In the genomic region with DNA sequence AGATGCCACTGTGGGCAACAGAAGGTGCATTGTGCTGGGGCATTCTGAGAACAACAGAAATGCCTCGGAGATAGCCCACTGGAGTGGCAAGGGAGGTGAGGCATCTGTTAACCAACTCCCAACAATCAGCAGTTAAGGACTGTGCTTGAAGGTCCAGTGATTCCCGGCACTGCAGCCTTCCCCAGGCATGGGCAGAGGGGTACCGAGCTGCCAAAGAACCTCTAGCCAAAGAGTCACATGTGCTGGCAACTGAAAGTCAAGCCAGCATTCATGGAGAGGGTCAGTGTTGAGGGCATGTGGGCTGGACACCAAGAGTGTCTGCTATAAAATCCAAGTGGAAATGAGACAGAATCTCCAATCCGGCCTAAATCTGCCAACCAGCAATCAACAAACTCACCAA, we compare ENCODE assay signal across 26 cellular contexts.
DNase-seq lines count a peak whose midpoint lies in the region; ATAC-seq and TF ChIP-seq lines count a peak whose summit lies in the region.
"Had no signal": no experiment of that assay in that cellular context is flagged by ENCODE, and none has a peak within 500 bp of the region (broad histone marks: within the 10 kb centered on the region; RNA-seq: fewer than 3 reads in every experiment).

No MANE protein-coding gene starts in this region.

- no peak overlapping the region for H3K4me3 ChIP-seq in right cardiac atrium (ENCODE audit: low read length)
- H3K4me3 ChIP-seq in MM.1S (ENCODE audit: low read length): no peak overlapping the region
- H3K4me3 ChIP-seq: suprapubic skin had no signal

- ATAC-seq in right cardiac atrium (peak; percentile 86 to 90), esophagus mucosa (no peak), HG03460 (IDR thresholded peaks at IDR 0.05; ENCODE audit: unreplicated experiment) (no peak)
- ATAC-seq: activated CD4-positive, CD25-positive, alpha-beta regulatory T cell treated with anti-CD3 and anti-CD28 coated beads, Interleukin-2, amount 50 U/mL, for 24 hours; activated CD8-positive, alpha-beta memory T cell treated with anti-CD3 and anti-CD28 coated beads, Interleukin-2, amount 10 ng/mL, durations not matched to agents 7 days and 5 days; activated T-cell treated with anti-CD3 and anti-CD28 coated beads, Interleukin-2, amount 50 U/mL, for 4 hours; left lobe of liver; stimulated activated effector memory CD8-positive, alpha-beta T cell treated with anti-CD3 and anti-CD28 coated beads, Interleukin-12 subunit alpha, Interleukin-12 subunit beta, amount 100 ng/mL, for 72 hours; T-helper 17 cell had no signal

- DNase-seq in Ammon's horn (ENCODE audit: low spot score) (peak; percentile 75), cerebellum (ENCODE audit: low spot score) (peak; percentile 79), right cardiac atrium (peak; percentile 28 to 70 (median 68)), pons (ENCODE audit: low spot score) (peak; percentile 75), MM.1S (no peak), T-helper 9 cell (no peak)
- DNase-seq: activated CD4-positive, alpha-beta T cell treated with anti-CD3 and anti-CD28 coated beads, Interleukin-2, amount 50 U/mL, for 4 hours; activated CD8-positive, alpha-beta memory T cell treated with anti-CD3 and anti-CD28 coated beads, Interleukin-2, amount 10 ng/mL, durations not matched to agents 7 days and 5 days; activated gamma-delta T cell treated with Interleukin-2 at 50 U/mL for 16 hours; activated T-cell treated with anti-CD3 and anti-CD28 coated beads, Interleukin-2, amount 50 U/mL, for 4 hours; CD4-positive, alpha-beta T cell; foreskin melanocyte; HFFc6; naive B cell; NCI-H2029; NCI-H526 treated with DMSO at 0.1 percent for 48 hours; SHP77; stimulated activated CD4-positive, alpha-beta T cell treated with anti-CD3 and anti-CD28 coated beads, Interleukin-15, amount 100 ng/mL, for 24 hours; T-helper 17 cell had no signal

- no peak for TF ChIP-seq CTCF in MM.1S (IDR thresholded peaks at IDR 0.05; ENCODE audit: low read length)

- H3F3A ChIP-seq in MM.1S (ENCODE audit: insufficient read depth, low read length): no peaks in the 10 kb centered on the region

- H3K4me2 ChIP-seq in MM.1S (ENCODE audit: low read depth, low read length): no peak overlapping the region

- 68% methylated on average over 4 of the region's 4 CpGs for WGBS in right cardiac atrium

- H3K36me3 ChIP-seq in MM.1S (replicated peaks; ENCODE audit: insufficient read depth, low read length): no peaks in the 10 kb centered on the region
- H3K36me3 ChIP-seq: neutrophil, suprapubic skin had no signal

- H3K79me2 ChIP-seq in MM.1S (ENCODE audit: low read length): no peaks in the 10 kb centered on the region

- H3K9me3 ChIP-seq in right cardiac atrium (ENCODE audit: control insufficient read depth, low read length): no peaks in the 10 kb centered on the region
- no peaks in the 10 kb centered on the region for H3K9me3 ChIP-seq in MM.1S (replicated peaks; ENCODE audit: insufficient read depth, low read length)
- H3K9me3 ChIP-seq: neutrophil, suprapubic skin had no signal

- no peaks in the 10 kb centered on the region for H4K20me1 ChIP-seq in MM.1S (ENCODE audit: insufficient read depth, low read length)

- H3K9me2 ChIP-seq in MM.1S (replicated peaks; ENCODE audit: insufficient read depth, low read length): no peaks in the 10 kb centered on the region

- no peak overlapping the region for H2AFZ ChIP-seq in MM.1S (ENCODE audit: low read length)

- no peaks in the 10 kb centered on the region for H3K27me3 ChIP-seq in right cardiac atrium (ENCODE audit: control insufficient read depth, insufficient read depth)
- H3K27me3 ChIP-seq in MM.1S (replicated peaks; ENCODE audit: insufficient read depth, low read length): no peaks in the 10 kb centered on the region
- H3K27me3 ChIP-seq: neutrophil, suprapubic skin had no signal

- H3K4me1 ChIP-seq in right cardiac atrium (ENCODE audit: control insufficient read depth, insufficient read depth, low read length) (no peaks in the 10 kb centered on the region), MM.1S (ENCODE audit: low read length) (no peaks in the 10 kb centered on the region)
- H3K4me1 ChIP-seq: suprapubic skin had no signal

- no peak overlapping the region for H3K27ac ChIP-seq in right cardiac atrium (ENCODE audit: low read length)
- H3K27ac ChIP-seq in MM.1S (ENCODE audit: low read length): no peak overlapping the region
- H3K27ac ChIP-seq: neutrophil, suprapubic skin had no signal

- intact Hi-C loops in right cardiac atrium (cut with DNase I): loop anchor here in 1 of 4 donors (10.0 kb wide), 1 partner anchor 150 kb away; the partner anchor contains the start of gene ASTN2

- H3K9ac ChIP-seq in MM.1S (ENCODE audit: low read length): no peak overlapping the region

Comparison
In these comparisons a context has a peak if more than half of its experiments do, and no peak if none do; other contexts are left out.
1. DNase-seq: peak in Ammon's horn (single experiment), cerebellum (single experiment), right cardiac atrium (3 of 3) and pons (single experiment); none in MM.1S (single experiment) and T-helper 9 cell (single experiment).
2. ATAC-seq: peak in right cardiac atrium (2 of 2); none in esophagus mucosa (single experiment) and HG03460 (single experiment).